ENCODE assay signal across 34 cellular contexts in the genomic region with DNA sequence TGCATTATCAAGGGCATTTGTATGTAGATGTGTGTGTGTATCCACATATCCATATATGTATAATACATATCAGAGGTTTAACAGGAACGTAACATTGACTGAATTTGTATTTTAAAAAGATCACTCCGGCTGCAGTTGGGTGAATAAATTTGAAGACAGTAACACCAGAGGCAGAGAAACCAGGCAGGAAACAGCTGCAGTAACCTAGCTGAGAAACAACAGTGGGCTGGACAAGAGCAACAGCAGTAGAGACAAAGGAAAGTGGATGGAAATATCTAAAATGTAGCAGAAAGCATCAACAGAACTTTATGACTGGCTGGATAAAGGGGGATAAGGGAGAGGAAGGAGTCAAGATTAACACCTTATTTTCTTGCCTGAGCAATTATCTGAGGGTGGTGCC.
"Had no signal": no experiment of that assay in that cellular context is flagged by ENCODE, and none has a peak within 500 bp of the region (broad histone marks: within the 10 kb centered on the region; RNA-seq: fewer than 3 reads in every experiment).

No MANE protein-coding gene starts in this region.

- H3K27ac ChIP-seq: adrenal gland, body of pancreas, brain microvascular endothelial cell, breast epithelium, VCaP had no signal

- H3K27me3 Mint-ChIP-seq: activated B cell treated with CpG ODN at 0.5 μM for 24 hours; activated CD4-positive, alpha-beta memory T cell treated with anti-CD3 and anti-CD28 coated beads for 36 hours; activated CD8-positive, alpha-beta T cell treated with anti-CD3 and anti-CD28 coated beads for 36 hours; activated naive CD8-positive, alpha-beta T cell treated with anti-CD3 and anti-CD28 coated beads for 36 hours; activated T-helper 17 cell treated with anti-CD3 and anti-CD28 coated beads, Interleukin-2, amount 50 U/mL, for 72 hours had no signal

- H3K36me3 ChIP-seq: adrenal gland, brain microvascular endothelial cell, breast epithelium had no signal

- H3K9me3 ChIP-seq: adrenal gland, body of pancreas had no signal

- H3K4me1 ChIP-seq: adrenal gland, body of pancreas, breast epithelium had no signal

- ATAC-seq: activated CD8-positive, alpha-beta T cell treated with anti-CD3 and anti-CD28 coated beads for 36 hours; activated naive CD4-positive, alpha-beta T cell treated with anti-CD3 and anti-CD28 coated beads, Interleukin-2, amount 50 U/mL, for 72 hours; activated T-cell treated with anti-CD3 and anti-CD28 coated beads, Interleukin-2, amount 50 U/mL, for 4 hours; activated T-cell treated with anti-CD3 and anti-CD28 coated beads, Interleukin-2, amount 50 U/mL, for 72 hours; activated T-helper 17 cell treated with anti-CD3 and anti-CD28 coated beads, Interleukin-2, amount 50 U/mL, for 72 hours; body of pancreas had no signal

- H3K9me3 Mint-ChIP-seq: activated naive CD4-positive, alpha-beta T cell treated with anti-CD3 and anti-CD28 coated beads, Interleukin-2, amount 50 U/mL, for 72 hours; activated T-helper 1 cell treated with anti-CD3 and anti-CD28 coated beads, Interleukin-12 subunit alpha, Interleukin-12 subunit beta, Interleukin-2, Interleukin-4 antibody, amounts not matched to agents 30 ng/mL and 10 ng/mL and 1 ng/mL, durations not matched to agents 14 hours and 24 hours and 36 hours; T-helper 2 cell treated with Interferon-gamma antibody and Interleukin-4, amounts not matched to agents 5 μg/mL and 100 μg/mL, for 36 hours had no signal

- H3K4me3 ChIP-seq: adrenal gland, body of pancreas, breast epithelium had no signal

- DNase-seq: activated B cell treated with CpG ODN at 0.5 μM for 24 hours; activated CD4-positive, alpha-beta memory T cell treated with anti-CD3 and anti-CD28 coated beads for 36 hours; activated CD4-positive, alpha-beta T cell treated with anti-CD3 and anti-CD28 coated beads for 4 hours; activated CD4-positive, alpha-beta T cell treated with anti-CD3 and anti-CD28 coated beads, Interleukin-2, amount 10 ng/mL, durations not matched to agents 24 days and 14 days; activated CD4-positive, alpha-beta T cell treated with anti-CD3 and anti-CD28 coated beads, Interleukin-2, amount 50 U/mL, for 1 hour; activated CD4-positive, alpha-beta T cell treated with anti-CD3 and anti-CD28 coated beads, Interleukin-2, amount 50 U/mL, for 4 hours; activated CD4-positive, CD25-positive, alpha-beta regulatory T cell treated with anti-CD3 and anti-CD28 coated beads, Interleukin-2, amount 50 U/mL, for 72 hours; activated CD8-positive, alpha-beta memory T cell treated with anti-CD3 and anti-CD28 coated beads, Interleukin-2, amount 50 U/mL, for 4 hours; activated CD8-positive, alpha-beta T cell treated with anti-CD3 and anti-CD28 coated beads for 36 hours; activated effector memory CD4-positive, alpha-beta T cell treated with anti-CD3 and anti-CD28 coated beads, Interleukin-2, amount 50 U/mL, for 16 hours; activated gamma-delta T cell treated with Interleukin-2 at 50 U/mL for 16 hours; activated naive CD4-positive, alpha-beta T cell; activated naive CD4-positive, alpha-beta T cell treated with anti-CD3 and anti-CD28 coated beads for 36 hours; activated naive CD4-positive, alpha-beta T cell treated with anti-CD3 and anti-CD28 coated beads, Interleukin-2, amount 50 U/mL, for 16 hours; activated naive CD8-positive, alpha-beta T cell treated with anti-CD3 and anti-CD28 coated beads for 36 hours; activated T-cell treated with anti-CD3 and anti-CD28 coated beads for 4 hours; activated T-cell treated with anti-CD3 and anti-CD28 coated beads, Interleukin-2, amount 50 U/mL, for 1 hour; activated T-cell treated with anti-CD3 and anti-CD28 coated beads, Interleukin-2, amount 50 U/mL, for 4 hours; activated T-cell treated with anti-CD3 and anti-CD28 coated beads, Interleukin-2, amount 50 U/mL, for 72 hours; adrenal gland; amniotic stem cell; aorta; body of pancreas; brain microvascular endothelial cell; central memory CD4-positive, alpha-beta T cell; T-helper 2 cell; T-helper 9 cell had no signal

- H3K27me3 ChIP-seq: adrenal gland, body of pancreas, brain microvascular endothelial cell, breast epithelium had no signal

- H3K36me3 Mint-ChIP-seq: activated CD4-positive, alpha-beta memory T cell treated with anti-CD3 and anti-CD28 coated beads for 36 hours; activated naive CD4-positive, alpha-beta T cell treated with anti-CD3 and anti-CD28 coated beads, Interleukin-2, amount 50 U/mL, for 72 hours had no signal

- H3K27ac Mint-ChIP-seq: activated B cell treated with CpG ODN at 0.5 μM for 24 hours; activated CD4-positive, alpha-beta memory T cell treated with anti-CD3 and anti-CD28 coated beads for 36 hours; activated CD4-positive, alpha-beta T cell treated with anti-CD3 and anti-CD28 coated beads, Interleukin-2, amount 10 ng/mL, durations not matched to agents 24 days and 14 days; activated CD8-positive, alpha-beta T cell treated with anti-CD3 and anti-CD28 coated beads for 36 hours; activated naive CD4-positive, alpha-beta T cell treated with anti-CD3 and anti-CD28 coated beads for 36 hours; activated naive CD4-positive, alpha-beta T cell treated with anti-CD3 and anti-CD28 coated beads, Interleukin-2, amount 50 U/mL, for 72 hours; activated naive CD8-positive, alpha-beta T cell treated with anti-CD3 and anti-CD28 coated beads for 36 hours; activated T-cell treated with anti-CD3 and anti-CD28 coated beads, Interleukin-2, amount 50 U/mL, for 72 hours; activated T-helper 1 cell treated with anti-CD3 and anti-CD28 coated beads, Interleukin-12 subunit alpha, Interleukin-12 subunit beta, Interleukin-2, Interleukin-4 antibody, amounts not matched to agents 30 ng/mL and 10 ng/mL and 1 ng/mL, durations not matched to agents 14 hours and 24 hours and 36 hours; activated T-helper 17 cell treated with anti-CD3 and anti-CD28 coated beads, Interleukin-2, amount 50 U/mL, for 72 hours; T-helper 1 cell treated with Interleukin-12 subunit alpha and Interleukin-12 subunit beta and Interleukin-4 antibody, amounts not matched to agents 30 μg/mL and 1 μg/mL, for 36 hours; T-helper 2 cell treated with Interferon-gamma antibody and Interleukin-4, amounts not matched to agents 5 μg/mL and 100 μg/mL, for 36 hours had no signal

- H3K4me1 Mint-ChIP-seq: activated CD4-positive, alpha-beta T cell treated with anti-CD3 and anti-CD28 coated beads, Interleukin-2, amount 10 ng/mL, durations not matched to agents 24 days and 14 days; activated naive CD8-positive, alpha-beta T cell treated with anti-CD3 and anti-CD28 coated beads for 36 hours; activated T-helper 17 cell treated with anti-CD3 and anti-CD28 coated beads, Interleukin-2, amount 50 U/mL, for 72 hours had no signal

- H3K4me3 Mint-ChIP-seq: activated B cell treated with CpG ODN at 0.5 μM for 24 hours; activated CD4-positive, alpha-beta memory T cell treated with anti-CD3 and anti-CD28 coated beads for 36 hours; activated CD4-positive, alpha-beta T cell treated with anti-CD3 and anti-CD28 coated beads, Interleukin-2, amount 10 ng/mL, durations not matched to agents 24 days and 14 days; activated CD8-positive, alpha-beta T cell treated with anti-CD3 and anti-CD28 coated beads for 36 hours; activated naive CD4-positive, alpha-beta T cell treated with anti-CD3 and anti-CD28 coated beads for 36 hours; activated naive CD8-positive, alpha-beta T cell treated with anti-CD3 and anti-CD28 coated beads for 36 hours; activated T-cell treated with anti-CD3 and anti-CD28 coated beads, Interleukin-2, amount 50 U/mL, for 4 hours; activated T-cell treated with anti-CD3 and anti-CD28 coated beads, Interleukin-2, amount 50 U/mL, for 72 hours; activated T-helper 1 cell treated with anti-CD3 and anti-CD28 coated beads, Interleukin-12 subunit alpha, Interleukin-12 subunit beta, Interleukin-2, Interleukin-4 antibody, amounts not matched to agents 30 ng/mL and 10 ng/mL and 1 ng/mL, durations not matched to agents 14 hours and 24 hours and 36 hours; activated T-helper 17 cell treated with anti-CD3 and anti-CD28 coated beads, Interleukin-2, amount 50 U/mL, for 72 hours; T-helper 1 cell treated with Interleukin-12 subunit alpha and Interleukin-12 subunit beta and Interleukin-4 antibody, amounts not matched to agents 30 μg/mL and 1 μg/mL, for 36 hours; T-helper 2 cell treated with Interferon-gamma antibody and Interleukin-4, amounts not matched to agents 5 μg/mL and 100 μg/mL, for 36 hours had no signal
